Comparison of ENCODE assay signal across 8 cellular contexts in genomic region chr2:141736466-141736865, GRCh38.
"Had no signal": no experiment of that assay in that cellular context is flagged by ENCODE, and none has a peak within 500 bp of the region (broad histone marks: within the 10 kb centered on the region; RNA-seq: fewer than 3 reads in every experiment).

No MANE protein-coding gene starts in this region.

- H3K4me3 ChIP-seq: GM12878 had no signal

- DNase-seq: GDM1, GF-D8 had no signal

- FAIRE-seq: G401.6, GM12878, GM12891, GM12892, GM18507, GM19239 had no signal
